In genomic region chr12:53182836-53183235, GRCh38 we compare ENCODE assay signal across 11 cellular contexts. TPM values are rescaled to one million over a fixed set of nuclear protein-coding genes. Genes with fewer than 3 reads are reported as not detected.
DNase-seq lines count a peak whose midpoint lies in the region; ATAC-seq, FAIRE-seq and TF ChIP-seq lines count a peak whose summit lies in the region.
"Had no signal": no experiment of that assay in that cellular context is flagged by ENCODE, and none has a peak within 500 bp of the region (broad histone marks: within the 10 kb centered on the region; RNA-seq: fewer than 3 reads in every experiment).

No MANE protein-coding gene starts in this region.

- WGBS in mesenchymal stem cell, result no CpG with 5 or more reads among the region's 2 CpGs

- H3K14ac ChIP-seq in mesenchymal stem cell (ENCODE audit: low read length in 2 of 2), result no peak overlapping the region

- no peak overlapping the region for H2BK120ac ChIP-seq in mesenchymal stem cell (ENCODE audit: low read depth, low read length)

- H3K27me3 ChIP-seq in ACC112 (ENCODE audit: insufficient read depth, low read length) (no peaks in the 10 kb centered on the region), KMS-11 (ENCODE audit: insufficient read depth, low read depth) (no peaks in the 10 kb centered on the region), mesenchymal stem cell (ENCODE audit: control insufficient read depth in 1 of 2, insufficient read depth in 1 of 2, low read length in 2 of 2) (no peaks in the 10 kb centered on the region)

- H3K4ac ChIP-seq in mesenchymal stem cell (ENCODE audit: low read depth in 1 of 2, low read length in 2 of 2), result no peak overlapping the region

- TF ChIP-seq CTCF in KMS-11 (conservative IDR thresholded peaks at IDR 0.05; ENCODE audit: low read depth, low read length), result no peak

- DNase-seq in activated T-helper 1 cell treated with anti-CD3 and anti-CD28 coated beads, Interleukin-12 subunit alpha, Interleukin-12 subunit beta, Interleukin-2, Interleukin-4 antibody, amounts not matched to agents 30 ng/mL and 10 ng/mL and 1 ng/mL, durations not matched to agents 14 hours and 24 hours and 36 hours (ENCODE audit: low spot score), result no peak
- DNase-seq in mesenchymal stem cell, result no peak
- DNase-seq in H4 (ENCODE audit: low spot score), result no peak
- no peak for DNase-seq in globus pallidus (ENCODE audit: low spot score)
- no peak for DNase-seq in HTR-8/SVneo (ENCODE audit: insufficient read length, low spot score)
- DNase-seq: DMS79 treated with DMSO at 0.1 percent for 48 hours; effector CD4-positive, alpha-beta T cell; substantia nigra had no signal

- H3K18ac ChIP-seq in mesenchymal stem cell (ENCODE audit: low read depth in 1 of 2, low read length in 2 of 2), result no peak overlapping the region

- intact Hi-C loops in activated T-helper 1 cell treated with anti-CD3 and anti-CD28 coated beads, Interleukin-12 subunit alpha, Interleukin-12 subunit beta, Interleukin-2, Interleukin-4 antibody, amounts not matched to agents 30 ng/mL and 10 ng/mL and 1 ng/mL, durations not matched to agents 14 hours and 24 hours and 36 hours (cut with micrococcal nuclease), result no loop called here

- no peak overlapping the region for H2AFZ ChIP-seq in ACC112 (ENCODE audit: low read length, unreplicated experiment)
- no peak overlapping the region for H2AFZ ChIP-seq in KMS-11 (ENCODE audit: low read depth)
- H2AFZ ChIP-seq in mesenchymal stem cell (ENCODE audit: low read depth, low read length), result no peak overlapping the region

- peaks cover 29% of the 10 kb centered on the region for H3K79me1 ChIP-seq in mesenchymal stem cell (replicated peaks; ENCODE audit: low read length, poor library complexity, severe bottlenecking)

- H3K9me3 Mint-ChIP-seq in activated T-helper 1 cell treated with anti-CD3 and anti-CD28 coated beads, Interleukin-12 subunit alpha, Interleukin-12 subunit beta, Interleukin-2, Interleukin-4 antibody, amounts not matched to agents 30 ng/mL and 10 ng/mL and 1 ng/mL, durations not matched to agents 14 hours and 24 hours and 36 hours, result no peaks in the 10 kb centered on the region

- no peaks in the 10 kb centered on the region for H3K9me3 ChIP-seq in mesenchymal stem cell (ENCODE audit: control insufficient read depth, low read length)

- no peak overlapping the region for H3K27ac Mint-ChIP-seq in activated T-helper 1 cell treated with anti-CD3 and anti-CD28 coated beads, Interleukin-12 subunit alpha, Interleukin-12 subunit beta, Interleukin-2, Interleukin-4 antibody, amounts not matched to agents 30 ng/mL and 10 ng/mL and 1 ng/mL, durations not matched to agents 14 hours and 24 hours and 36 hours

- H3K4me2 ChIP-seq in KMS-11 (peak overlapping the region; percentile 80), mesenchymal stem cell (ENCODE audit: low read length, poor library complexity, severe bottlenecking) (peak overlapping the region; percentile 7)

- H4K8ac ChIP-seq in mesenchymal stem cell (ENCODE audit: low read length), result no peak overlapping the region

- peak overlapping the region; percentile 86 for H3K4me3 Mint-ChIP-seq in activated T-helper 1 cell treated with anti-CD3 and anti-CD28 coated beads, Interleukin-12 subunit alpha, Interleukin-12 subunit beta, Interleukin-2, Interleukin-4 antibody, amounts not matched to agents 30 ng/mL and 10 ng/mL and 1 ng/mL, durations not matched to agents 14 hours and 24 hours and 36 hours

- H3K79me2 ChIP-seq in ACC112 (ENCODE audit: control insufficient read depth, insufficient read depth, low read length, unreplicated experiment) (peaks cover 23% of the 10 kb centered on the region), KMS-11 (ENCODE audit: insufficient read depth, low read depth) (peaks cover 42% of the 10 kb centered on the region)

- no peak overlapping the region for H2BK15ac ChIP-seq in mesenchymal stem cell (ENCODE audit: low read depth, poor library complexity, severe bottlenecking)

- peaks cover 46% of the 10 kb centered on the region for H3K4me1 Mint-ChIP-seq in activated T-helper 1 cell treated with anti-CD3 and anti-CD28 coated beads, Interleukin-12 subunit alpha, Interleukin-12 subunit beta, Interleukin-2, Interleukin-4 antibody, amounts not matched to agents 30 ng/mL and 10 ng/mL and 1 ng/mL, durations not matched to agents 14 hours and 24 hours and 36 hours (ENCODE audit: low read depth)

- H3K23ac ChIP-seq in mesenchymal stem cell (ENCODE audit: low read length in 2 of 2), result no peak overlapping the region

- no peak for FAIRE-seq in HTR-8/SVneo (lab: Jason Lieb, UNC)

- no peak overlapping the region for H2BK5ac ChIP-seq in mesenchymal stem cell (ENCODE audit: low read depth, low read length, poor library complexity, severe bottlenecking)

- peaks cover 25% of the 10 kb centered on the region for H3K4me1 ChIP-seq in ACC112 (ENCODE audit: control insufficient read depth, insufficient read depth, low read length, unreplicated experiment)
- peaks cover 53% of the 10 kb centered on the region for H3K4me1 ChIP-seq in KMS-11 (ENCODE audit: low read depth, poor library complexity, severe bottlenecking)
- peaks cover 5% of the 10 kb centered on the region for H3K4me1 ChIP-seq in mesenchymal stem cell (ENCODE audit: control insufficient read depth, insufficient read depth, low read depth, low read length)

- no peak overlapping the region for H3K9ac ChIP-seq in KMS-11
- H3K9ac ChIP-seq in mesenchymal stem cell (ENCODE audit: low read length), result peak overlapping the region; percentile 98

- peaks cover 57% of the 10 kb centered on the region for H3K36me3 Mint-ChIP-seq in activated T-helper 1 cell treated with anti-CD3 and anti-CD28 coated beads, Interleukin-12 subunit alpha, Interleukin-12 subunit beta, Interleukin-2, Interleukin-4 antibody, amounts not matched to agents 30 ng/mL and 10 ng/mL and 1 ng/mL, durations not matched to agents 14 hours and 24 hours and 36 hours (ENCODE audit: low read depth)

- no peak for ATAC-seq in HG03457 (IDR thresholded peaks at IDR 0.05; ENCODE audit: unreplicated experiment)

- peaks cover 35% of the 10 kb centered on the region; the same call in 1 of the 2 replicates for H3K36me3 ChIP-seq in ACC112 (ENCODE audit: insufficient read depth, low read length)
- peaks cover 11% of the 10 kb centered on the region; the same call in 1 of the 2 replicates for H3K36me3 ChIP-seq in KMS-11 (ENCODE audit: insufficient read depth)
- H3K36me3 ChIP-seq in mesenchymal stem cell (ENCODE audit: control insufficient read depth in 1 of 2, insufficient read depth in 2 of 2, low read depth in 1 of 2, low read length in 2 of 2), result peaks cover 35 to 62% of the 10 kb centered on the region in 2 experiments

- H4K91ac ChIP-seq in mesenchymal stem cell (ENCODE audit: low read length), result no peak overlapping the region

- H2BK12ac ChIP-seq in mesenchymal stem cell (ENCODE audit: low read length in 2 of 2), result no peak overlapping the region

- no peaks in the 10 kb centered on the region for H3K27me3 Mint-ChIP-seq in activated T-helper 1 cell treated with anti-CD3 and anti-CD28 coated beads, Interleukin-12 subunit alpha, Interleukin-12 subunit beta, Interleukin-2, Interleukin-4 antibody, amounts not matched to agents 30 ng/mL and 10 ng/mL and 1 ng/mL, durations not matched to agents 14 hours and 24 hours and 36 hours (ENCODE audit: insufficient read depth)

- H2AK5ac ChIP-seq in mesenchymal stem cell (ENCODE audit: low read length, severe bottlenecking), result no peak overlapping the region

- H3K27ac ChIP-seq in ACC112 (ENCODE audit: low read depth, low read length), result no peak overlapping the region
- no peak overlapping the region for H3K27ac ChIP-seq in KMS-11
- H3K27ac ChIP-seq in mesenchymal stem cell (ENCODE audit: low read length, poor library complexity, severe bottlenecking), result no peak overlapping the region

- no peaks in the 10 kb centered on the region for H4K20me1 ChIP-seq in KMS-11 (ENCODE audit: insufficient read depth)

- H3K4me3 ChIP-seq in ACC112 (ENCODE audit: low read depth, low read length) (peak overlapping the region; percentile 90), KMS-11 (IDR thresholded peaks at IDR 0.05; ENCODE audit: insufficient read depth, low read depth, low read length) (no peak overlapping the region), mesenchymal stem cell (ENCODE audit: insufficient read depth in 1 of 2, low read depth in 1 of 2, low read length in 2 of 2) (peak overlapping the region in 1 of 2 experiments; percentile 89)

RNA-seq across cellular contexts. Expression of gene CSAD, which starts 2.1 kb away (rescaled TPM):
- 21.7 and 22.6 TPM in 2 replicates for total RNA-seq in activated T-helper 1 cell treated with anti-CD3 and anti-CD28 coated beads, Interleukin-12 subunit alpha, Interleukin-12 subunit beta, Interleukin-2, Interleukin-4 antibody, amounts not matched to agents 30 ng/mL and 10 ng/mL and 1 ng/mL, durations not matched to agents 14 hours and 24 hours and 36 hours
- polyA plus RNA-seq in mesenchymal stem cell (2013, experiment 1 of 2), result 9.3 TPM
- polyA plus RNA-seq in mesenchymal stem cell (2013, experiment 2 of 2), result 8.4 TPM
- 0.66 and 2.8 TPM in 2 replicates for total RNA-seq in H4 (2014; rRNA removed; shearing (Covaris generic))

RNA-seq across cellular contexts. Expression of gene ZNF740, which starts 2.3 kb away (rescaled TPM):
- total RNA-seq in activated T-helper 1 cell treated with anti-CD3 and anti-CD28 coated beads, Interleukin-12 subunit alpha, Interleukin-12 subunit beta, Interleukin-2, Interleukin-4 antibody, amounts not matched to agents 30 ng/mL and 10 ng/mL and 1 ng/mL, durations not matched to agents 14 hours and 24 hours and 36 hours, result 48.1 and 52.8 TPM in 2 replicates
- polyA plus RNA-seq in mesenchymal stem cell (2013, experiment 1 of 2), result 8.0 TPM
- polyA plus RNA-seq in mesenchymal stem cell (2013, experiment 2 of 2), result 7.8 TPM
- 4.7 and 6.3 TPM in 2 replicates for total RNA-seq in H4 (2014; rRNA removed; shearing (Covaris generic))

RNA-seq across cellular contexts. Expression of gene ITGB7, which starts 24.2 kb away (rescaled TPM):
- total RNA-seq in activated T-helper 1 cell treated with anti-CD3 and anti-CD28 coated beads, Interleukin-12 subunit alpha, Interleukin-12 subunit beta, Interleukin-2, Interleukin-4 antibody, amounts not matched to agents 30 ng/mL and 10 ng/mL and 1 ng/mL, durations not matched to agents 14 hours and 24 hours and 36 hours, result 258 and 266 TPM in 2 replicates
- polyA plus RNA-seq in mesenchymal stem cell (2013, experiment 1 of 2), result 0.19 TPM
- 0.10 TPM for polyA plus RNA-seq in mesenchymal stem cell (2013, experiment 2 of 2)
- total RNA-seq in H4 (2014; rRNA removed; shearing (Covaris generic)), result 0.39 and 1.2 TPM in 2 replicates

RNA-seq across cellular contexts. Expression of gene RARG, which starts 49.2 kb away (rescaled TPM):
- 58.6 and 61.6 TPM in 2 replicates for total RNA-seq in activated T-helper 1 cell treated with anti-CD3 and anti-CD28 coated beads, Interleukin-12 subunit alpha, Interleukin-12 subunit beta, Interleukin-2, Interleukin-4 antibody, amounts not matched to agents 30 ng/mL and 10 ng/mL and 1 ng/mL, durations not matched to agents 14 hours and 24 hours and 36 hours
- polyA plus RNA-seq in mesenchymal stem cell (2013, experiment 1 of 2), result 20.0 TPM
- polyA plus RNA-seq in mesenchymal stem cell (2013, experiment 2 of 2), result 20.3 TPM
- total RNA-seq in H4 (2014; rRNA removed; shearing (Covaris generic)), result 20.0 and 24.2 TPM in 2 replicates

Comparison
In these comparisons a context has a peak if more than half of its experiments do, and no peak if none do; other contexts are left out.
1. RNA of gene ITGB7, which starts 24.2 kb away (total RNA-seq): 258 to 266 TPM in activated T-helper 1 cell treated with anti-CD3 and anti-CD28 coated beads, Interleukin-12 subunit alpha, Interleukin-12 subunit beta, Interleukin-2, Interleukin-4 antibody, amounts not matched to agents 30 ng/mL and 10 ng/mL and 1 ng/mL, durations not matched to agents 14 hours and 24 hours and 36 hours; 0.39 to 1.2 TPM in H4; every median in the first group is over 100 times any median in the second.